ENCODE assay signal across 35 cellular contexts in genomic region chr7:22090107-22090506, GRCh38.
DNase-seq lines count a peak whose midpoint lies in the region; ATAC-seq, FAIRE-seq and TF ChIP-seq lines count a peak whose summit lies in the region.
"Had no signal": no experiment of that assay in that cellular context is flagged by ENCODE, and none has a peak within 500 bp of the region (broad histone marks: within the 10 kb centered on the region; RNA-seq: fewer than 3 reads in every experiment).

No MANE protein-coding gene starts in this region.

- H3K36me3 Mint-ChIP-seq in stimulated activated memory B cell treated with anti-CD40 and anti-IgM and Interleukin-4, amounts not matched to agents 10 μg/mL and 1 μg/mL and 100 μg/mL, for 72 hours, result no peaks in the 10 kb centered on the region
- H3K36me3 Mint-ChIP-seq: CD14-positive monocyte; CD4-positive, alpha-beta memory T cell; CD4-positive, CD25-positive, alpha-beta regulatory T cell; CD8-positive, alpha-beta memory T cell; CD8-positive, alpha-beta T cell had no signal

- no peak overlapping the region for H3K9ac ChIP-seq in kidney (ENCODE audit: low read length in 2 of 2)
- H3K9ac ChIP-seq: BLaER1; BLaER1 treated with 17β-estradiol and CSF1 and Interleukin-3, amounts not matched to agents 10 nM and 100 nM had no signal

- peaks cover 17% of the 10 kb centered on the region for H3K27me3 Mint-ChIP-seq in stimulated activated memory B cell treated with anti-CD40 and anti-IgM and Interleukin-4, amounts not matched to agents 10 μg/mL and 1 μg/mL and 100 μg/mL, for 72 hours
- H3K27me3 Mint-ChIP-seq: CD4-positive, alpha-beta T cell; CD4-positive, CD25-positive, alpha-beta regulatory T cell had no signal

- no peaks in the 10 kb centered on the region for H3K36me3 ChIP-seq in kidney (ENCODE audit: control insufficient read depth in 1 of 2, insufficient read depth in 2 of 2, low read length in 2 of 2)
- H3K36me3 ChIP-seq: BE2C; BLaER1; BLaER1 treated with 17β-estradiol and CSF1 and Interleukin-3, amounts not matched to agents 10 nM and 100 nM had no signal

- no peak for FAIRE-seq in kidney (lab: Jason Lieb, UNC)
- FAIRE-seq: A204.1, A549, D721Med had no signal

- H3K4me3 ChIP-seq in kidney (ENCODE audit: low read length in 2 of 2), result no peak overlapping the region
- H3K4me3 ChIP-seq: A549; BLaER1; BLaER1 treated with 17β-estradiol and CSF1 and Interleukin-3, amounts not matched to agents 10 nM and 100 nM had no signal

- no peaks in the 10 kb centered on the region for H3K9me3 ChIP-seq in kidney (ENCODE audit: control insufficient read depth in 1 of 2, low read length in 2 of 2)
- H3K9me3 ChIP-seq: A549, BE2C, Caco-2 had no signal

- no peak overlapping the region for H3K27ac ChIP-seq in kidney (ENCODE audit: low read depth in 2 of 2, low read length in 2 of 2)
- H3K27ac ChIP-seq: 22Rv1; A549; BLaER1; BLaER1 treated with 17β-estradiol and CSF1 and Interleukin-3, amounts not matched to agents 10 nM and 100 nM; C4-2B had no signal

- H3K4me3 Mint-ChIP-seq in stimulated activated memory B cell treated with anti-CD40 and anti-IgM and Interleukin-4, amounts not matched to agents 10 μg/mL and 1 μg/mL and 100 μg/mL, for 72 hours, result no peak overlapping the region
- H3K4me3 Mint-ChIP-seq: B cell; CD14-positive monocyte; CD4-positive, alpha-beta memory T cell; CD4-positive, alpha-beta T cell; CD4-positive, CD25-positive, alpha-beta regulatory T cell; CD8-positive, alpha-beta memory T cell; CD8-positive, alpha-beta T cell had no signal

- no peaks in the 10 kb centered on the region for H3K4me1 ChIP-seq in kidney (ENCODE audit: control insufficient read depth in 1 of 2, insufficient read depth in 1 of 2, low read depth in 1 of 2, low read length in 2 of 2)
- H3K4me1 ChIP-seq: A549, BE2C had no signal

- intact Hi-C loops in kidney (cut with DNase I), result no loop called here

- TF ChIP-seq CTCF in kidney (IDR thresholded peaks at IDR 0.05; ENCODE audit: borderline replicate concordance, extremely low read depth, insufficient read depth), result no peak

- H3K27ac Mint-ChIP-seq in stimulated activated memory B cell treated with anti-CD40 and anti-IgM and Interleukin-4, amounts not matched to agents 10 μg/mL and 1 μg/mL and 100 μg/mL, for 72 hours, result no peak overlapping the region
- H3K27ac Mint-ChIP-seq: B cell; CD4-positive, alpha-beta memory T cell; CD4-positive, alpha-beta T cell; CD4-positive, CD25-positive, alpha-beta regulatory T cell; CD8-positive, alpha-beta memory T cell; CD8-positive, alpha-beta T cell had no signal

- no peaks in the 10 kb centered on the region for H3K9me3 Mint-ChIP-seq in stimulated activated memory B cell treated with anti-CD40 and anti-IgM and Interleukin-4, amounts not matched to agents 10 μg/mL and 1 μg/mL and 100 μg/mL, for 72 hours
- H3K9me3 Mint-ChIP-seq: CD4-positive, alpha-beta memory T cell; CD4-positive, alpha-beta T cell; CD8-positive, alpha-beta memory T cell; CD8-positive, alpha-beta T cell had no signal

- no peaks in the 10 kb centered on the region for H3K4me1 Mint-ChIP-seq in stimulated activated memory B cell treated with anti-CD40 and anti-IgM and Interleukin-4, amounts not matched to agents 10 μg/mL and 1 μg/mL and 100 μg/mL, for 72 hours
- H3K4me1 Mint-ChIP-seq: B cell; CD14-positive monocyte; CD4-positive, alpha-beta memory T cell; CD4-positive, CD25-positive, alpha-beta regulatory T cell; CD8-positive, alpha-beta memory T cell had no signal

- DNase-seq in islet precursor cell (peak; percentile 25), kidney (peak; percentile 58), GM19240 (ENCODE audit: insufficient read length, low spot score) (no peak)
- DNase-seq: 8988T; ACHN; AML-193; BE2C; C1 segment of cervical spinal cord; Caco-2; Calu3; CD4-positive, alpha-beta memory T cell; CD4-positive, alpha-beta T cell; CD4-positive, CD25-positive, alpha-beta regulatory T cell; CD8-positive, alpha-beta memory T cell; CD8-positive, alpha-beta T cell; COR-L47; DMS 273 treated with DMSO at 0.1 percent for 48 hours; DMS153; DMS53; DMS79; DMS79 treated with DMSO at 0.1 percent for 48 hours; DND-41; EL had no signal

- ATAC-seq in stimulated activated memory B cell treated with anti-CD40 and anti-IgM and Interleukin-4, amounts not matched to agents 10 μg/mL and 1 μg/mL and 100 μg/mL, for 72 hours, result peak; percentile 7
- ATAC-seq in HG02642 (IDR thresholded peaks at IDR 0.05; ENCODE audit: poor library complexity, unreplicated experiment) (no peak), GM21825 (IDR thresholded peaks at IDR 0.05; ENCODE audit: unreplicated experiment) (no peak)
- ATAC-seq: A549; CD8-positive, alpha-beta T cell had no signal
